ENCODE assay signal across 9 cellular contexts in genomic region chr5:177479774-177480173, GRCh38. TPM values are rescaled to one million over a fixed set of nuclear protein-coding genes. Genes with fewer than 3 reads are reported as not detected.
A peak's percentile ranks its signal among the peaks of the same experiment; 100 is the strongest.
DNase-seq lines count a peak whose midpoint lies in the region; ATAC-seq and TF ChIP-seq lines count a peak whose summit lies in the region.
"Had no signal": no experiment of that assay in that cellular context is flagged by ENCODE, and none has a peak within 500 bp of the region (broad histone marks: within the 10 kb centered on the region; RNA-seq: fewer than 3 reads in every experiment).

No MANE protein-coding gene starts in this region.

- TF ChIP-seq POLR2A in uterus (IDR thresholded peaks at IDR 0.05), result no peak

- no peaks in the 10 kb centered on the region for H3K9me3 Mint-ChIP-seq in activated naive CD4-positive, alpha-beta T cell treated with anti-CD3 and anti-CD28 coated beads, Interleukin-2, amount 50 U/mL, for 24 hours
- H3K9me3 Mint-ChIP-seq in brain, result peaks cover 0 to 2% (median 0%) of the 10 kb centered on the region in 5 experiments

- intact Hi-C loops in uterus (cut with DNase I; ENCODE audit: low total_unique reads), result no loop called here

- no peak for DNase-seq in activated naive CD4-positive, alpha-beta T cell treated with Interleukin-2 at 50 U/mL for 16 hours
- peak; percentile 58 to 60 for DNase-seq in uterus
- DNase-seq in NCI-H1694 (lab: John Stamatoyannopoulos, UW), result no peak
- DNase-seq in LoVo (ENCODE audit: low spot score), result no peak
- DNase-seq: NCI-H1436 had no signal

- H3K27ac ChIP-seq in mucosa of rectum (ENCODE audit: low read depth in 2 of 2, low read length in 2 of 2) (peak overlapping the region; percentile 43 to 62), uterus (peak overlapping the region; percentile 77 to 86)

- peak overlapping the region; percentile 99 for H3K27ac Mint-ChIP-seq in activated naive CD4-positive, alpha-beta T cell treated with anti-CD3 and anti-CD28 coated beads, Interleukin-2, amount 50 U/mL, for 24 hours
- H3K27ac Mint-ChIP-seq in brain, result peak overlapping the region; percentile 56 to 96 (median 86)

- peak overlapping the region in 1 of 2 donors; percentile 13 for H3K9ac ChIP-seq in mucosa of rectum (ENCODE audit: low read depth in 1 of 2, low read length in 2 of 2)

- no peak overlapping the region for H3K4me3 ChIP-seq in mucosa of rectum (ENCODE audit: low read length in 2 of 2)
- H3K4me3 ChIP-seq in uterus, result no peak overlapping the region

- no peaks in the 10 kb centered on the region for H3K27me3 Mint-ChIP-seq in activated naive CD4-positive, alpha-beta T cell treated with anti-CD3 and anti-CD28 coated beads, Interleukin-2, amount 50 U/mL, for 24 hours
- H3K27me3 Mint-ChIP-seq in brain, result no peaks in the 10 kb centered on the region

- TF ChIP-seq CTCF in brain (conservative IDR thresholded peaks at IDR 0.05) (no peak), uterus (IDR thresholded peaks at IDR 0.05) (no peak)

- ATAC-seq in GM18498 (IDR thresholded peaks at IDR 0.05; ENCODE audit: unreplicated experiment), result no peak

- peaks cover 3% of the 10 kb centered on the region in 2 donors for H3K36me3 ChIP-seq in mucosa of rectum (ENCODE audit: control insufficient read depth in 2 of 2, insufficient read depth in 2 of 2, low read length in 2 of 2)
- no peaks in the 10 kb centered on the region for H3K36me3 ChIP-seq in uterus

- H3K36me3 Mint-ChIP-seq in activated naive CD4-positive, alpha-beta T cell treated with anti-CD3 and anti-CD28 coated beads, Interleukin-2, amount 50 U/mL, for 24 hours, result no peaks in the 10 kb centered on the region
- peaks cover 16% of the 10 kb centered on the region for H3K36me3 Mint-ChIP-seq in brain

- H3K27me3 ChIP-seq in mucosa of rectum (ENCODE audit: control insufficient read depth in 2 of 2, insufficient read depth in 2 of 2, low read length in 2 of 2), result no peaks in the 10 kb centered on the region
- H3K27me3 ChIP-seq in uterus, result no peaks in the 10 kb centered on the region

- peaks cover 41% of the 10 kb centered on the region for H3K4me1 Mint-ChIP-seq in activated naive CD4-positive, alpha-beta T cell treated with anti-CD3 and anti-CD28 coated beads, Interleukin-2, amount 50 U/mL, for 24 hours
- H3K4me1 Mint-ChIP-seq in brain, result peaks cover 55% of the 10 kb centered on the region

- H3K4me3 Mint-ChIP-seq in activated naive CD4-positive, alpha-beta T cell treated with anti-CD3 and anti-CD28 coated beads, Interleukin-2, amount 50 U/mL, for 24 hours, result no peak overlapping the region
- peak overlapping the region in 1 of 5 experiments; percentile 81 for H3K4me3 Mint-ChIP-seq in brain

- H3K9me3 ChIP-seq in mucosa of rectum (ENCODE audit: control insufficient read depth in 2 of 2, low read length in 2 of 2) (no peaks in the 10 kb centered on the region), uterus (no peaks in the 10 kb centered on the region)

- H3K4me1 ChIP-seq in mucosa of rectum (ENCODE audit: control insufficient read depth in 2 of 2, insufficient read depth in 2 of 2, low read length in 2 of 2) (peaks cover 3 to 5% of the 10 kb centered on the region in 2 donors), uterus (peaks cover under 1 to 33% of the 10 kb centered on the region in 2 donors)

RNA-seq across cellular contexts. Expression of gene DBN1, which starts 6.3 kb away (rescaled TPM):
- 275 TPM for polyA plus RNA-seq in brain (ENCODE audit: insufficient read depth, low read depth, low replicate concordance)
- 100 to 1,000 TPM in 2 of 4 donors, 10 to 100 TPM in 2; 30.6 to 107 (median 82.7) TPM for total RNA-seq in uterus

RNA-seq across cellular contexts. Expression of gene PDLIM7, which starts 17.6 kb away (rescaled TPM):
- 20.1 TPM for polyA plus RNA-seq in brain (ENCODE audit: insufficient read depth, low read depth, low replicate concordance)
- total RNA-seq in uterus, result 100 to 1,000 TPM; 102 to 543 (median 193) TPM

RNA-seq across cellular contexts. Expression of gene DOK3, which starts 29.9 kb away (rescaled TPM):
- polyA plus RNA-seq in brain (ENCODE audit: insufficient read depth, low read depth, low replicate concordance), result 1.8 TPM
- total RNA-seq in uterus, result 10 to 100 TPM in 1 of 4 donors, 1 to 10 TPM in 3; 3.6 to 20.0 (median 7.1) TPM

RNA-seq across cellular contexts. Expression of gene PRR7, which starts 33.2 kb away (rescaled TPM):
- 10.9 TPM for polyA plus RNA-seq in brain (ENCODE audit: insufficient read depth, low read depth, low replicate concordance)
- total RNA-seq in uterus, result 1 to 10 TPM in 2 of 4 donors, not detected in 2; 1.9 to 3.0 TPM

RNA-seq across cellular contexts. Expression of gene DDX41, which starts 37.0 kb away (rescaled TPM):
- polyA plus RNA-seq in brain (ENCODE audit: insufficient read depth, low read depth, low replicate concordance), result 231 TPM
- 100 to 1,000 TPM in 2 of 4 donors, 10 to 100 TPM in 2; 61.0 to 146 (median 95.6) TPM for total RNA-seq in uterus

Comparison
In these comparisons a context has a peak if more than half of its experiments do, and no peak if none do; other contexts are left out.
1. DNase-seq: peak in uterus (2 of 2); none in activated naive CD4-positive, alpha-beta T cell treated with Interleukin-2 at 50 U/mL for 16 hours (single experiment), NCI-H1694 (single experiment) and LoVo (single experiment).